13 cellular contexts compared by ENCODE assay signal in genomic region chr10:49001402-49001801, GRCh38.
DNase-seq lines count a peak whose midpoint lies in the region; ATAC-seq, FAIRE-seq and TF ChIP-seq lines count a peak whose summit lies in the region.
"Had no signal": no experiment of that assay in that cellular context is flagged by ENCODE, and none has a peak within 500 bp of the region (broad histone marks: within the 10 kb centered on the region; RNA-seq: fewer than 3 reads in every experiment).

No MANE protein-coding gene starts in this region.

- H3K4me1 ChIP-seq in BLaER1 (peaks cover 11% of the 10 kb centered on the region), endodermal cell (ENCODE audit: control insufficient read depth, insufficient read depth, low read length) (no peaks in the 10 kb centered on the region), right lobe of liver (peaks cover 0 to 6% (median 0%) of the 10 kb centered on the region in 4 donors)

- TF ChIP-seq POLR2A in right lobe of liver (IDR thresholded peaks at IDR 0.05) (no peak), GM12891 (IDR thresholded peaks at IDR 0.05; ENCODE audit: low read depth, low read length) (no peak)

- peak; percentile 7 for DNase-seq in NCI-H1092 treated with DMSO at 0.1 percent for 48 hours (lab: John Stamatoyannopoulos, UW)
- peak; percentile 88 for DNase-seq in endodermal cell
- DNase-seq in right lobe of liver = no peak
- no peak for DNase-seq in left colon
- no peak for DNase-seq in immature natural killer cell
- DNase-seq in GM12891 (ENCODE audit: insufficient read length, low spot score) = no peak
- DNase-seq: activated CD8-positive, alpha-beta memory T cell treated with anti-CD3 and anti-CD28 coated beads, Interleukin-2, amount 10 ng/mL, durations not matched to agents 7 days and 5 days; NCI-H2029; PC-9 had no signal

- 70 to 71% methylated on average over 5 to 9 of the region's 9 CpGs for WGBS in endodermal cell (ENCODE audit: insufficient coverage in 1 of 2, insufficient read length in 1 of 2), 2 experiments
- WGBS in right lobe of liver (ENCODE audit: insufficient coverage, low coverage, low lambda C conversion rate, missing lambda C conversion rate) = 89% methylated on average over 7 of the region's 9 CpGs

- H3K9me3 ChIP-seq in BLaER1 = no peaks in the 10 kb centered on the region; the same call in 1 of the 2 replicates
- H3K9me3 ChIP-seq in endodermal cell (ENCODE audit: control insufficient read depth, low read length) = no peaks in the 10 kb centered on the region
- no peaks in the 10 kb centered on the region for H3K9me3 ChIP-seq in right lobe of liver

- H3K27me3 Mint-ChIP-seq in endodermal cell (ENCODE audit: insufficient read depth) (no peaks in the 10 kb centered on the region), immature natural killer cell (ENCODE audit: low read depth in 3 of 3) (peaks cover 2 to 5% (median 2%) of the 10 kb centered on the region in 3 donors)

- intact Hi-C loops in right lobe of liver (cut with DNase I) (no loop called here), left colon (cut with DNase I, micrococcal nuclease) (no loop called here)

- 0 out of 2 replicates have a peak overlapping the region, but pooled peaks have one; percentile 24 for H3K4me2 ChIP-seq in BLaER1
- H3K4me2 ChIP-seq: PC-9 had no signal

- no peak for FAIRE-seq in GM12891 (lab: Jason Lieb, UNC)
- FAIRE-seq: G401.6, HTR-8/SVneo had no signal

- H3K4me1 Mint-ChIP-seq in endodermal cell (peaks cover 6% of the 10 kb centered on the region), immature natural killer cell (no peaks in the 10 kb centered on the region)
- H3K4me1 Mint-ChIP-seq: activated CD8-positive, alpha-beta memory T cell treated with anti-CD3 and anti-CD28 coated beads, Interleukin-2, amount 10 ng/mL, durations not matched to agents 7 days and 5 days had no signal

- H3K36me3 Mint-ChIP-seq in endodermal cell (ENCODE audit: low read depth) (no peaks in the 10 kb centered on the region), immature natural killer cell (no peaks in the 10 kb centered on the region)
- H3K36me3 Mint-ChIP-seq: activated CD8-positive, alpha-beta memory T cell treated with anti-CD3 and anti-CD28 coated beads, Interleukin-2, amount 10 ng/mL, durations not matched to agents 7 days and 5 days had no signal

- no peak overlapping the region for H3K27ac ChIP-seq in BLaER1
- H3K27ac ChIP-seq in endodermal cell (ENCODE audit: low read depth, low read length) = no peak overlapping the region
- no peak overlapping the region for H3K27ac ChIP-seq in right lobe of liver
- H3K27ac ChIP-seq: PC-9 had no signal

- H3K9ac ChIP-seq in BLaER1 (no peak overlapping the region), endodermal cell (ENCODE audit: extremely low read depth, low read length, poor library complexity, severe bottlenecking) (no peak overlapping the region)

- H3K9me3 Mint-ChIP-seq in endodermal cell = no peaks in the 10 kb centered on the region
- H3K9me3 Mint-ChIP-seq in immature natural killer cell = no peaks in the 10 kb centered on the region

- no peaks in the 10 kb centered on the region for H3K36me3 ChIP-seq in BLaER1
- H3K36me3 ChIP-seq in endodermal cell (ENCODE audit: control insufficient read depth, insufficient read depth, low read length) = no peaks in the 10 kb centered on the region
- no peaks in the 10 kb centered on the region for H3K36me3 ChIP-seq in right lobe of liver

- H3K27me3 ChIP-seq in BLaER1 (no peaks in the 10 kb centered on the region), endodermal cell (ENCODE audit: control insufficient read depth, insufficient read depth, low read length, poor library complexity, severe bottlenecking) (no peaks in the 10 kb centered on the region), right lobe of liver (no peaks in the 10 kb centered on the region)

- H3K4me3 ChIP-seq in BLaER1 (no peak overlapping the region), endodermal cell (ENCODE audit: low read length) (no peak overlapping the region), right lobe of liver (no peak overlapping the region)
- H3K4me3 ChIP-seq: PC-9 had no signal

- TF ChIP-seq CTCF in endodermal cell (conservative IDR thresholded peaks at IDR 0.05) (peak; percentile 59), right lobe of liver (IDR thresholded peaks at IDR 0.05) (peak in 3 of 4 donors; percentile 12 to 27 (median 19))

- no peak overlapping the region for H3K4me3 Mint-ChIP-seq in endodermal cell
- no peak overlapping the region for H3K4me3 Mint-ChIP-seq in immature natural killer cell
- H3K4me3 Mint-ChIP-seq: activated CD8-positive, alpha-beta memory T cell treated with anti-CD3 and anti-CD28 coated beads, Interleukin-2, amount 10 ng/mL, durations not matched to agents 7 days and 5 days had no signal

- ATAC-seq in right lobe of liver = peak; percentile 37 to 75 (median 65)
- ATAC-seq in left colon = no peak
- no peak for ATAC-seq in HG03378 (IDR thresholded peaks at IDR 0.05; ENCODE audit: unreplicated experiment)
- ATAC-seq: activated CD8-positive, alpha-beta memory T cell treated with anti-CD3 and anti-CD28 coated beads, Interleukin-2, amount 10 ng/mL, durations not matched to agents 7 days and 5 days had no signal

- no peak overlapping the region for H3K27ac Mint-ChIP-seq in endodermal cell
- H3K27ac Mint-ChIP-seq in immature natural killer cell = no peak overlapping the region
- H3K27ac Mint-ChIP-seq: activated CD8-positive, alpha-beta memory T cell treated with anti-CD3 and anti-CD28 coated beads, Interleukin-2, amount 10 ng/mL, durations not matched to agents 7 days and 5 days had no signal

- no peaks in the 10 kb centered on the region for H4K20me1 ChIP-seq in BLaER1

TF ChIP-seq in GM12891, 5 proteins besides CTCF, POLR2A, EP300 and RAD21:
- no peak for TF ChIP-seq POLR2AphosphoS5 (IDR thresholded peaks at IDR 0.05; ENCODE audit: low read depth, low read length)
- TF ChIP-seq SPI1 (IDR thresholded peaks at IDR 0.05; ENCODE audit: low read depth, low read length) = no peak
- no peak for TF ChIP-seq POU2F2 (IDR thresholded peaks at IDR 0.05; ENCODE audit: low read depth, low read length)
- TF ChIP-seq PAX5 (IDR thresholded peaks at IDR 0.05; ENCODE audit: insufficient read depth, low read length, severe bottlenecking) = no peak
- no peak for TF ChIP-seq TAF1 (IDR thresholded peaks at IDR 0.05; ENCODE audit: low read depth, low read length)

Comparison
In these comparisons a context has a peak if more than half of its experiments do, and no peak if none do; other contexts are left out.
1. DNase-seq: peak in NCI-H1092 treated with DMSO at 0.1 percent for 48 hours (single experiment) and endodermal cell (single experiment); none in right lobe of liver (0 of 3), left colon (0 of 2), immature natural killer cell (0 of 3) and GM12891 (single experiment).
2. ATAC-seq: peak in right lobe of liver (4 of 4); none in left colon (single experiment) and HG03378 (single experiment).